ENCODE assay signal across 11 cellular contexts in genomic region chr9:29214702-29215248, GRCh38. TPM values are rescaled to one million over a fixed set of nuclear protein-coding genes. Genes with fewer than 3 reads are reported as not detected.
A peak's percentile ranks its signal among the peaks of the same experiment; 100 is the strongest.
DNase-seq lines count a peak whose midpoint lies in the region; ATAC-seq and TF ChIP-seq lines count a peak whose summit lies in the region.
"Had no signal": no experiment of that assay in that cellular context is flagged by ENCODE, and none has a peak within 500 bp of the region (broad histone marks: within the 10 kb centered on the region; RNA-seq: fewer than 3 reads in every experiment).

No MANE protein-coding gene starts in this region.

- peaks cover 39% of the 10 kb centered on the region for H3K27me3 Mint-ChIP-seq in WTC11 (ENCODE audit: low read depth)

- H3K4me3 ChIP-seq in iPS-18c (ENCODE audit: insufficient read depth, low read depth, low read length), result peak overlapping the region; percentile 77
- no peak overlapping the region for H3K4me3 ChIP-seq in skeletal muscle satellite cell (ENCODE audit: low read length)

- H3K4me1 ChIP-seq in skeletal muscle satellite cell (ENCODE audit: control insufficient read depth, insufficient read depth, low read length), result peaks cover 18% of the 10 kb centered on the region

- no peak for TF ChIP-seq CTCF in WTC11 (IDR thresholded peaks at IDR 0.05)

- ATAC-seq in WTC11 (peak; percentile 1), HG02870 (IDR thresholded peaks at IDR 0.05; ENCODE audit: unreplicated experiment) (no peak)

- CTCF ChIA-PET in WTC11 (lab: Charles Lee), result interaction anchor here (1.0 to 4.1 kb wide), 4 partner anchors 31 to 440 kb away, joined by 4 to 29 read pairs (median 12); no protein-coding TSS in a partner anchor

- H3K9ac ChIP-seq in skeletal muscle satellite cell (ENCODE audit: low read depth, low read length), result no peak overlapping the region

- DNase-seq in NCI-H1417 (lab: John Stamatoyannopoulos, UW) (peak; percentile 4 to 60 (median 16)), NCI-H1417 treated with DMSO at 0.1 percent for 48 hours (lab: John Stamatoyannopoulos, UW) (no peak), WTC11 (ENCODE audit: low spot score) (peak; percentile 44), DMS79 treated with DMSO at 0.1 percent for 48 hours (lab: John Stamatoyannopoulos, UW) (no peak)
- DNase-seq in stimulated activated naive CD4-positive, alpha-beta T cell (lab: John Stamatoyannopoulos, UW), result no peak
- DNase-seq: ACHN, MV-4-11 had no signal

- H3K4me2 ChIP-seq in skeletal muscle satellite cell (ENCODE audit: low read length), result peak overlapping the region; percentile 24

- no peaks in the 10 kb centered on the region for H3K36me3 ChIP-seq in skeletal muscle satellite cell (ENCODE audit: insufficient read depth, low read length)

- H3K4me1 Mint-ChIP-seq in WTC11, result peaks cover 34% of the 10 kb centered on the region

- H3K36me3 Mint-ChIP-seq in WTC11, result no peaks in the 10 kb centered on the region

- POLR2A ChIA-PET in WTC11 (lab: Charles Lee), result no interaction called here

- peak overlapping the region; percentile 93 for H3K4me3 Mint-ChIP-seq in WTC11

- H3K27ac Mint-ChIP-seq in WTC11, result no peak overlapping the region

- H3K9me3 Mint-ChIP-seq in WTC11, result no peaks in the 10 kb centered on the region

- H3K9me3 ChIP-seq in iPS-18c (ENCODE audit: control insufficient read depth, insufficient read depth, low read length), result no peaks in the 10 kb centered on the region
- H3K9me3 ChIP-seq in skeletal muscle satellite cell (replicated peaks; ENCODE audit: low read length), result no peaks in the 10 kb centered on the region
- H3K9me3 ChIP-seq: body of pancreas had no signal

- peaks cover 49% of the 10 kb centered on the region for H3K27me3 ChIP-seq in skeletal muscle satellite cell (ENCODE audit: control insufficient read depth, insufficient read depth, low read length)

TF ChIP-seq in WTC11, 78 proteins besides CTCF, POLR2A, EP300 and RAD21:
- TF ChIP-seq E2F5 (CRISPR knock-in tag; IDR thresholded peaks at IDR 0.05) (no peak), ZNF396 (CRISPR knock-in tag; IDR thresholded peaks at IDR 0.05; ENCODE audit: borderline replicate concordance) (no peak), CREB1 (CRISPR knock-in tag; IDR thresholded peaks at IDR 0.05) (no peak), JUN (CRISPR knock-in tag; IDR thresholded peaks at IDR 0.05) (no peak), MAX (CRISPR knock-in tag; IDR thresholded peaks at IDR 0.05) (no peak), HMGXB4 (CRISPR knock-in tag; IDR thresholded peaks at IDR 0.05) (0 out of 2 replicates have a peak, but pooled peaks have one; percentile 38)

RNA-seq across cellular contexts. Expression of gene LINGO2, which starts 1.4 kb away (rescaled TPM):
- total RNA-seq in WTC11 (2021), result 1.4 to 2.5 TPM (median 2.2 TPM) in 3 replicates
- total RNA-seq in skeletal muscle satellite cell (2012; rRNA removed), result under 0.01 TPM in 1 of 2 replicates, not detected in the other
- total RNA-seq: body of pancreas had no signal

Comparison
In these comparisons a context has a peak if more than half of its experiments do, and no peak if none do; other contexts are left out.
1. DNase-seq: peak in NCI-H1417 (3 of 3) and WTC11 (single experiment); none in NCI-H1417 treated with DMSO at 0.1 percent for 48 hours (single experiment), stimulated activated naive CD4-positive, alpha-beta T cell (0 of 6) and DMS79 treated with DMSO at 0.1 percent for 48 hours (single experiment).